In the genomic region with DNA sequence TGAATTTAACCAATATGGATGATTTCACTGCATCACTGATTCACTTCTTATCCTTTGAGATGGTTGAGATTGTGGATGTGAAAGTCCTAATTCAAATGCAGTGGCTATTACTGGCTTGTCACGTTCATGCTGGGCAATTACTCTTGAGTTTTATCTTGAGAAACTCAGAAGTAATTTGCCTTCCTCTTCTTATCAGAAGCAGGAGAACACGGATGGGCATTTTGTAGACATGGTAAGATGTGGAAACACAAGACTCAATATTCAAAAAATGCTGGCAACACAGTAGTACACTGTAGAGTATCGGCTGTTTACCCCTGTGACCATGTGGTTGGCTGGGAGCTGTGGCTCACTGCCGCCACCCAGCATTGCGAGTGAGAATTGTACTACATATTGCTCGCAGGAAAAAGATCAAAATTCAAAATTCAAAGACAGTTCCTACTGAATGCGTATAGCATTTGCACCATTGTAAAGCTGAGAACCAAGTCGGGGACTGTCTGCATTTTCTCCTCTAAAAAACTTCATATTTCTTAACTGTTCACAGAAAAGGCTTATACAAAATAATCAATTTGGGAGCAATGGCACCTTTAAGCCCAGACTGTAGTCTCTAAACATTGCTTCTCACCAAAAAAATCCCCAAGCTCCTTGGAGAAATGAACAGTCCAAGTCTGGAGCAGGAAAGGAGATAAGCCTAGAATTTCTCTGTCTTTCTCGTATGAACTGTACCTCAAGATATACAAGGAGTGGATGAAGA, we compare ENCODE assay signal across 8 cellular contexts.
DNase-seq lines count a peak whose midpoint lies in the region; ATAC-seq and TF ChIP-seq lines count a peak whose summit lies in the region.

No MANE protein-coding gene starts in this region.

- peak; percentile 50 for TF ChIP-seq CTCF in RWPE1 (conservative IDR thresholded peaks at IDR 0.05; ENCODE audit: low read depth)

- H3K27ac ChIP-seq in CD4-positive, CD25-positive, alpha-beta regulatory T cell (ENCODE audit: insufficient read depth, low read length, poor library complexity, severe bottlenecking), result no peak overlapping the region
- H3K27ac ChIP-seq in RWPE1 (no peak overlapping the region), iPS DF 6.9 (ENCODE audit: low read length) (no peak overlapping the region)

- DNase-seq in CD4-positive, CD25-positive, alpha-beta regulatory T cell, result peak; percentile 28 to 69 (median 69)
- peak; percentile 34 for DNase-seq in RWPE1 (ENCODE audit: low spot score)
- DNase-seq in activated naive CD8-positive, alpha-beta T cell treated with anti-CD3 and anti-CD28 coated beads, Interleukin-2, amount 10 ng/mL, durations not matched to agents 7 days and 5 days, result peak; percentile 55
- peak; percentile 16 for DNase-seq in iPS DF 6.9 (ENCODE audit: low read depth, low spot score)
- DNase-seq in stimulated activated CD4-positive, alpha-beta T cell treated with anti-CD3 and anti-CD28 coated beads, Interleukin-4, amount 100 ng/mL, for 4 hours, result peak; percentile 29 to 36
- no peak for DNase-seq in SKM-1 (lab: John Stamatoyannopoulos, UW; ENCODE audit: unreplicated experiment)

- POLR2A ChIA-PET in RWPE1 (lab: Yijun Ruan, JAX; ENCODE audit: low non-redundant PET), result no interaction called here
- POLR2A ChIA-PET in activated naive CD8-positive, alpha-beta T cell treated with anti-CD3 and anti-CD28 coated beads, Interleukin-2, amount 10 ng/mL, durations not matched to agents 7 days and 5 days (lab: Charles Lee), result no interaction called here

- peaks cover 5% of the 10 kb centered on the region for H3K27me3 Mint-ChIP-seq in CD4-positive, CD25-positive, alpha-beta regulatory T cell
- H3K27me3 Mint-ChIP-seq in activated naive CD8-positive, alpha-beta T cell treated with anti-CD3 and anti-CD28 coated beads, Interleukin-2, amount 10 ng/mL, durations not matched to agents 7 days and 5 days, result no peaks in the 10 kb centered on the region

- H3K27ac Mint-ChIP-seq in CD4-positive, CD25-positive, alpha-beta regulatory T cell, result no peak overlapping the region
- no peak overlapping the region for H3K27ac Mint-ChIP-seq in activated naive CD8-positive, alpha-beta T cell treated with anti-CD3 and anti-CD28 coated beads, Interleukin-2, amount 10 ng/mL, durations not matched to agents 7 days and 5 days

- H3K9me3 Mint-ChIP-seq in CD4-positive, CD25-positive, alpha-beta regulatory T cell, result no peaks in the 10 kb centered on the region
- no peaks in the 10 kb centered on the region for H3K9me3 Mint-ChIP-seq in activated naive CD8-positive, alpha-beta T cell treated with anti-CD3 and anti-CD28 coated beads, Interleukin-2, amount 10 ng/mL, durations not matched to agents 7 days and 5 days

- H3K36me3 Mint-ChIP-seq in CD4-positive, CD25-positive, alpha-beta regulatory T cell, result no peaks in the 10 kb centered on the region
- no peaks in the 10 kb centered on the region for H3K36me3 Mint-ChIP-seq in activated naive CD8-positive, alpha-beta T cell treated with anti-CD3 and anti-CD28 coated beads, Interleukin-2, amount 10 ng/mL, durations not matched to agents 7 days and 5 days

- peak; percentile 88 to 99 for ATAC-seq in CD4-positive, CD25-positive, alpha-beta regulatory T cell (ENCODE audit: low read depth in 2 of 2)
- ATAC-seq in GM18909 (IDR thresholded peaks at IDR 0.05; ENCODE audit: poor library complexity, unreplicated experiment) (peak; percentile 92), HG03139 (IDR thresholded peaks at IDR 0.05; ENCODE audit: unreplicated experiment) (peak; percentile 88)
- ATAC-seq in activated naive CD8-positive, alpha-beta T cell treated with anti-CD3 and anti-CD28 coated beads, Interleukin-2, amount 10 ng/mL, durations not matched to agents 7 days and 5 days (ENCODE audit: low read depth), result peak; percentile 86

- H3K27me3 ChIP-seq in CD4-positive, CD25-positive, alpha-beta regulatory T cell (ENCODE audit: control insufficient read depth, insufficient read depth, low read length), result peaks cover 2% of the 10 kb centered on the region
- H3K27me3 ChIP-seq in iPS DF 6.9 (ENCODE audit: control insufficient read depth, insufficient read depth, low read length), result no peaks in the 10 kb centered on the region

- no peak overlapping the region for H3K4me3 ChIP-seq in CD4-positive, CD25-positive, alpha-beta regulatory T cell (ENCODE audit: low read depth, low read length)
- H3K4me3 ChIP-seq in iPS DF 6.9 (ENCODE audit: low read length), result no peak overlapping the region

- no CpG with 5 or more reads among the region's 9 CpGs for WGBS in iPS DF 6.9 (ENCODE audit: insufficient coverage, insufficient read length)

- H3K9me3 ChIP-seq in CD4-positive, CD25-positive, alpha-beta regulatory T cell (ENCODE audit: control insufficient read depth in 2 of 2, low read length in 2 of 2), result no peaks in the 10 kb centered on the region
- no peaks in the 10 kb centered on the region for H3K9me3 ChIP-seq in iPS DF 6.9 (ENCODE audit: control insufficient read depth, insufficient read depth, low read length)

- no peaks in the 10 kb centered on the region for H3K4me1 ChIP-seq in CD4-positive, CD25-positive, alpha-beta regulatory T cell (ENCODE audit: control insufficient read depth, insufficient read depth, low read length, poor library complexity, severe bottlenecking)
- no peaks in the 10 kb centered on the region for H3K4me1 ChIP-seq in iPS DF 6.9 (ENCODE audit: control insufficient read depth, insufficient read depth, low read length)

- H3K36me3 ChIP-seq in CD4-positive, CD25-positive, alpha-beta regulatory T cell (ENCODE audit: control insufficient read depth, insufficient read depth, low read length), result no peaks in the 10 kb centered on the region
- H3K36me3 ChIP-seq in iPS DF 6.9 (ENCODE audit: control insufficient read depth, insufficient read depth, low read length), result no peaks in the 10 kb centered on the region

- CTCF ChIA-PET in RWPE1 (lab: Yijun Ruan, JAX), result interaction anchor here (0.7 to 1.7 kb wide), 3 partner anchors 74 to 1013 kb away, joined by 3 to 8 read pairs (median 3); no protein-coding TSS in a partner anchor

- peaks cover 3 to 6% (median 4%) of the 10 kb centered on the region in 4 donors for H3K4me1 Mint-ChIP-seq in CD4-positive, CD25-positive, alpha-beta regulatory T cell
- H3K4me1 Mint-ChIP-seq in activated naive CD8-positive, alpha-beta T cell treated with anti-CD3 and anti-CD28 coated beads, Interleukin-2, amount 10 ng/mL, durations not matched to agents 7 days and 5 days, result peaks cover 4% of the 10 kb centered on the region

- H3K4me3 Mint-ChIP-seq in CD4-positive, CD25-positive, alpha-beta regulatory T cell, result no peak overlapping the region
- H3K4me3 Mint-ChIP-seq in activated naive CD8-positive, alpha-beta T cell treated with anti-CD3 and anti-CD28 coated beads, Interleukin-2, amount 10 ng/mL, durations not matched to agents 7 days and 5 days, result no peak overlapping the region
